In genomic region chr9:137509198-137509597, GRCh38 we compare ENCODE assay signal across 33 cellular contexts.
"Had no signal": no experiment of that assay in that cellular context is flagged by ENCODE, and none has a peak within 500 bp of the region (broad histone marks: within the 10 kb centered on the region; RNA-seq: fewer than 3 reads in every experiment).

No MANE protein-coding gene starts in this region.

- H3K36me3 ChIP-seq: brain microvascular endothelial cell, esophagus squamous epithelium, WERI-Rb-1 had no signal

- H3K4me1 Mint-ChIP-seq: activated T-helper 17 cell treated with anti-CD3 and anti-CD28 coated beads, Interleukin-2, amount 50 U/mL, for 72 hours had no signal

- H3K27me3 Mint-ChIP-seq: activated B cell treated with CpG ODN at 0.5 μM for 24 hours; activated CD8-positive, alpha-beta T cell treated with anti-CD3 and anti-CD28 coated beads for 36 hours; activated naive CD8-positive, alpha-beta T cell; activated T-helper 17 cell treated with anti-CD3 and anti-CD28 coated beads, Interleukin-2, amount 50 U/mL, for 72 hours; effector memory CD8-positive, alpha-beta T cell; T-helper 17 cell had no signal

- H3K27ac Mint-ChIP-seq: activated B cell treated with CpG ODN at 0.5 μM for 24 hours; activated CD8-positive, alpha-beta T cell treated with anti-CD3 and anti-CD28 coated beads for 36 hours; activated naive CD8-positive, alpha-beta T cell; activated T-helper 17 cell treated with anti-CD3 and anti-CD28 coated beads, Interleukin-2, amount 50 U/mL, for 72 hours; T-helper 17 cell; T-helper 2 cell treated with Interferon-gamma antibody and Interleukin-4, amounts not matched to agents 5 μg/mL and 100 μg/mL, for 36 hours had no signal

- H3K9me3 ChIP-seq: esophagus squamous epithelium, gastroesophageal sphincter had no signal

- H3K9me3 Mint-ChIP-seq: activated B cell treated with CpG ODN at 0.5 μM for 24 hours; activated CD8-positive, alpha-beta T cell treated with anti-CD3 and anti-CD28 coated beads for 36 hours; activated T-cell treated with anti-CD3 and anti-CD28 coated beads, Interleukin-2, amount 50 U/mL, for 4 hours; activated T-helper 17 cell treated with anti-CD3 and anti-CD28 coated beads, Interleukin-2, amount 50 U/mL, for 72 hours; effector memory CD8-positive, alpha-beta T cell; T-helper 2 cell treated with Interferon-gamma antibody and Interleukin-4, amounts not matched to agents 5 μg/mL and 100 μg/mL, for 36 hours had no signal

- H3K27ac ChIP-seq: brain microvascular endothelial cell, epithelial cell of prostate, esophagus squamous epithelium, gastroesophageal sphincter, heart right ventricle, WERI-Rb-1 had no signal

- H3K27me3 ChIP-seq: brain microvascular endothelial cell, esophagus squamous epithelium, gastroesophageal sphincter, heart right ventricle had no signal

- ATAC-seq: activated CD4-positive, CD25-positive, alpha-beta regulatory T cell treated with anti-CD3 and anti-CD28 coated beads, Interleukin-2, amount 50 U/mL, for 24 hours; activated CD8-positive, alpha-beta T cell treated with anti-CD3 and anti-CD28 coated beads for 36 hours; activated T-cell treated with anti-CD3 and anti-CD28 coated beads, Interleukin-2, amount 50 U/mL, for 4 hours; activated T-helper 17 cell treated with anti-CD3 and anti-CD28 coated beads, Interleukin-2, amount 50 U/mL, for 72 hours; effector memory CD8-positive, alpha-beta T cell; gastroesophageal sphincter; heart right ventricle; T-helper 17 cell had no signal

- H3K4me1 ChIP-seq: esophagus squamous epithelium, gastroesophageal sphincter, heart right ventricle had no signal

- H3K4me3 Mint-ChIP-seq: activated B cell treated with CpG ODN at 0.5 μM for 24 hours; activated CD8-positive, alpha-beta T cell treated with anti-CD3 and anti-CD28 coated beads for 36 hours; activated naive CD8-positive, alpha-beta T cell; activated T-cell treated with anti-CD3 and anti-CD28 coated beads, Interleukin-2, amount 50 U/mL, for 4 hours; activated T-helper 17 cell treated with anti-CD3 and anti-CD28 coated beads, Interleukin-2, amount 50 U/mL, for 72 hours; effector memory CD8-positive, alpha-beta T cell; T-helper 17 cell; T-helper 2 cell treated with Interferon-gamma antibody and Interleukin-4, amounts not matched to agents 5 μg/mL and 100 μg/mL, for 36 hours had no signal

- H3K36me3 Mint-ChIP-seq: activated naive CD8-positive, alpha-beta T cell had no signal

- H3K4me3 ChIP-seq: esophagus squamous epithelium, gastroesophageal sphincter, heart right ventricle had no signal

- FAIRE-seq: astrocyte, colon, endothelial cell of umbilical vein had no signal

- DNase-seq: activated B cell treated with CpG ODN at 0.5 μM for 24 hours; activated CD4-positive, alpha-beta T cell treated with anti-CD3 and anti-CD28 coated beads for 48 hours; activated CD4-positive, alpha-beta T cell treated with anti-CD3 and anti-CD28 coated beads, Interleukin-2, amount 50 U/mL, for 1 hour; activated CD4-positive, alpha-beta T cell treated with anti-CD3 and anti-CD28 coated beads, Interleukin-2, amount 50 U/mL, for 48 hours; activated CD8-positive, alpha-beta memory T cell treated with anti-CD3 and anti-CD28 coated beads for 24 hours; activated CD8-positive, alpha-beta T cell treated with anti-CD3 and anti-CD28 coated beads for 36 hours; activated effector memory CD4-positive, alpha-beta T cell treated with Interleukin-2 at 50 U/mL for 16 hours; activated naive CD4-positive, alpha-beta T cell treated with anti-CD3 and anti-CD28 coated beads, Interleukin-2, amount 50 U/mL, for 16 hours; activated T-cell treated with anti-CD3 and anti-CD28 coated beads, Interleukin-2, amount 50 U/mL, for 4 hours; amniotic stem cell; anterior cingulate cortex; caudate nucleus; cortex of kidney; dermis blood vessel endothelial cell; effector CD4-positive, alpha-beta T cell; effector memory CD8-positive, alpha-beta T cell; esophagus squamous epithelium; foreskin melanocyte; heart right ventricle; T-helper 1 cell; T-helper 17 cell; T1000; WERI-Rb-1 had no signal
